1 cellular context compared by ENCODE assay signal in the genomic region with DNA sequence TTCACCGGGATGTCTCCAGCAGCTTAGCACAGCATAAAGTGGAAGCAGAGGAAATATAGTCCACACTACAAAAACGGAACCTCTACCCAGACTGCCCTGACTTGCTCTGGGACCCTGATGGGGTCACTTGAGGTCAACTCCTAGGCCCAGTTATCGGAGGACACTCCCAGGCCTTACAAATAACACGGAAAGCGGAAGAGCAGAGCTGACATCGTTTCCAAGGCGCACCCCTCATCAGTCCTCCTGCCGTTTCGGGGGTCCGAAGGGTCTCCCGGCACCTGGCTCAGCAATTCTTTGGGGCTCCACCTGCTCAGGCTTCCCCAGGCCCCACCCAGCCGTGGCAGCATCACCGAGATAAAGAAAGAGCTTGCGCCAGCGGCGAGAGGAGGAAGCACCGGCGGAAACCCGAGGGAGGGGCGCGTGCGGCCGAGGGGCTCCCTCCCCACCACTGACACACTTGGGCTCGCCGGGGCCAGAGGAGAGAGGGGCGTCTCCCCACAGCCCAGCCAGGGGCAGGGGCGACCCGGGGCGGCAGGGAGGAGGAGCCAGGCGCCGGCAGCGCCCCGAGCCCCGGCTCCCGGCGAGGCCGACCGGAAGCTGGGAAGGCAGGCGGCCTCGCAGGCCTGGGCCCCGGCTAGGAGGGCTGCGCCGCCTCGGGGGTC.
TF ChIP-seq lines count a peak whose summit lies in the region.

No MANE protein-coding gene starts in this region.

TF ChIP-seq in K562, 482 proteins besides CTCF, POLR2A, EP300 and RAD21 (continued from another document):
- TF ChIP-seq, protein P1, sequence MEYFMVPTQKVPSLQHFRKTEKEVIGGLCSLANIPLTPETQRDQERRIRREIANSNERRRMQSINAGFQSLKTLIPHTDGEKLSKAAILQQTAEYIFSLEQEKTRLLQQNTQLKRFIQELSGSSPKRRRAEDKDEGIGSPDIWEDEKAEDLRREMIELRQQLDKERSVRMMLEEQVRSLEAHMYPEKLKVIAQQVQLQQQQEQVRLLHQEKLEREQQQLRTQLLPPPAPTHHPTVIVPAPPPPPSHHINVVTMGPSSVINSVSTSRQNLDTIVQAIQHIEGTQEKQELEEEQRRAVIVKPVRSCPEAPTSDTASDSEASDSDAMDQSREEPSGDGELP (CRISPR knock-in tag; IDR thresholded peaks at IDR 0.05; ENCODE audit: borderline replicate concordance), result peak; percentile 69; the same call in 1 of the 2 replicates
- TF ChIP-seq HDAC2 (IDR thresholded peaks at IDR 0.05) (peak; percentile 64), RCOR1 (IDR thresholded peaks at IDR 0.05; ENCODE audit: borderline replicate concordance in 1 of 2, low read depth in 2 of 2, low read length in 2 of 2) (peak in 1 of 2 experiments; percentile 26; a peak in 1 of 4 replicates), CXXC5 (CRISPR knock-in tag; IDR thresholded peaks at IDR 0.05) (0 out of 2 replicates have a peak, but pooled peaks have one; percentile 8), HOXB6 (CRISPR knock-in tag; IDR thresholded peaks at IDR 0.05; ENCODE audit: borderline replicate concordance) (no peak), GABPB1 (CRISPR knock-in tag; IDR thresholded peaks at IDR 0.05) (0 out of 2 replicates have a peak, but pooled peaks have one; percentile 14), ZFX (CRISPR knock-in tag; IDR thresholded peaks at IDR 0.05) (peak; percentile 75), NR2C1 (IDR thresholded peaks at IDR 0.05) (no peak; the same call in 1 of the 2 replicates), NR2C1 (tag; IDR thresholded peaks at IDR 0.05) (peak; percentile 47; the same call in 1 of the 2 replicates), ZNF263 (CRISPR knock-in tag; IDR thresholded peaks at IDR 0.05; ENCODE audit: borderline replicate concordance) (peak; percentile 51; the same call in 1 of the 2 replicates), JUND (IDR thresholded peaks at IDR 0.05; ENCODE audit: borderline replicate concordance, low read depth, low read length) (peak; percentile 58; the same call in 1 of the 2 replicates), JUND (tag; IDR thresholded peaks at IDR 0.05; ENCODE audit: borderline replicate concordance, low read depth, low read length) (no peak), NR1H2 (CRISPR knock-in tag; IDR thresholded peaks at IDR 0.05) (peak; percentile 99), NR3C1 (CRISPR knock-in tag; IDR thresholded peaks at IDR 0.05) (peak; percentile 1; the same call in 1 of the 2 replicates), ARID1B (IDR thresholded peaks at IDR 0.05) (peak; percentile 53), SAP30 (IDR thresholded peaks at IDR 0.05; ENCODE audit: borderline replicate concordance, insufficient read depth, low read depth, low read length, poor library complexity, severe bottlenecking) (peak; percentile 51), SMAD4 (CRISPR knock-in tag; conservative IDR thresholded peaks at IDR 0.05) (peak; percentile 54), NRF1 (conservative IDR thresholded peaks at IDR 0.05 in 1 of 2, IDR thresholded peaks at IDR 0.05 in 1 of 2) (peak; percentile 58 to 69; a peak in 3 of 4 replicates), HNRNPUL1 (IDR thresholded peaks at IDR 0.05; ENCODE audit: low read length) (no peak), CEBPB (tag; IDR thresholded peaks at IDR 0.05) (0 out of 2 replicates have a peak, but pooled peaks have one; percentile 19), ZNF282 (CRISPR knock-in tag; IDR thresholded peaks at IDR 0.05) (no peak), ESRRA (IDR thresholded peaks at IDR 0.05; ENCODE audit: borderline replicate concordance, low read depth) (peak; percentile 64; the same call in 1 of the 2 replicates), ZNF316 (IDR thresholded peaks at IDR 0.05) (peak; percentile 32; the same call in 1 of the 2 replicates), POLR2AphosphoS5 (IDR thresholded peaks at IDR 0.05; ENCODE audit: control insufficient read depth, insufficient read depth, low read depth, low read length) (peak; percentile 21; the same call in 1 of the 2 replicates), ETV1 (tag; conservative IDR thresholded peaks at IDR 0.05; ENCODE audit: low read depth) (peak; percentile 32; the same call in 1 of the 2 replicates), SMARCA4 (IDR thresholded peaks at IDR 0.05) (peak; percentile 50), RB1 (IDR thresholded peaks at IDR 0.05; ENCODE audit: low read depth) (0 out of 2 replicates have a peak, but pooled peaks have one; percentile 9), CCNT2 (IDR thresholded peaks at IDR 0.05; ENCODE audit: borderline replicate concordance, extremely low read depth, insufficient read length, low read depth, low read length) (peak; percentile 21), GABPA (tag; conservative IDR thresholded peaks at IDR 0.05; ENCODE audit: low read depth) (peak; percentile 74), TEAD1 (CRISPR knock-in tag; IDR thresholded peaks at IDR 0.05) (peak in 1 of 2 experiments; percentile 41; a peak in 1 of 4 replicates), SPI1 (IDR thresholded peaks at IDR 0.05; ENCODE audit: borderline replicate concordance, low read depth, low read length) (peak; percentile 91), EP400 (IDR thresholded peaks at IDR 0.05) (peak; percentile 61), NONO (IDR thresholded peaks at IDR 0.05; ENCODE audit: low read depth in 2 of 2, low read length in 1 of 2) (0 out of 4 replicates have a peak, but pooled peaks of 1 of the 2 experiments have one; percentile 39), NR2C2 (CRISPR knock-in tag; IDR thresholded peaks at IDR 0.05) (no peak; the same call in 1 of the 2 replicates), NR2C2 (tag; IDR thresholded peaks at IDR 0.05) (peak; percentile 76), ZC3H8 (IDR thresholded peaks at IDR 0.05) (no peak)
- TF ChIP-seq, protein P2, sequence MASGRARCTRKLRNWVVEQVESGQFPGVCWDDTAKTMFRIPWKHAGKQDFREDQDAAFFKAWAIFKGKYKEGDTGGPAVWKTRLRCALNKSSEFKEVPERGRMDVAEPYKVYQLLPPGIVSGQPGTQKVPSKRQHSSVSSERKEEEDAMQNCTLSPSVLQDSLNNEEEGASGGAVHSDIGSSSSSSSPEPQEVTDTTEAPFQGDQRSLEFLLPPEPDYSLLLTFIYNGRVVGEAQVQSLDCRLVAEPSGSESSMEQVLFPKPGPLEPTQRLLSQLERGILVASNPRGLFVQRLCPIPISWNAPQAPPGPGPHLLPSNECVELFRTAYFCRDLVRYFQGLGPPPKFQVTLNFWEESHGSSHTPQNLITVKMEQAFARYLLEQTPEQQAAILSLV (tag; IDR thresholded peaks at IDR 0.05), result no peak
- TF ChIP-seq, protein P3, sequence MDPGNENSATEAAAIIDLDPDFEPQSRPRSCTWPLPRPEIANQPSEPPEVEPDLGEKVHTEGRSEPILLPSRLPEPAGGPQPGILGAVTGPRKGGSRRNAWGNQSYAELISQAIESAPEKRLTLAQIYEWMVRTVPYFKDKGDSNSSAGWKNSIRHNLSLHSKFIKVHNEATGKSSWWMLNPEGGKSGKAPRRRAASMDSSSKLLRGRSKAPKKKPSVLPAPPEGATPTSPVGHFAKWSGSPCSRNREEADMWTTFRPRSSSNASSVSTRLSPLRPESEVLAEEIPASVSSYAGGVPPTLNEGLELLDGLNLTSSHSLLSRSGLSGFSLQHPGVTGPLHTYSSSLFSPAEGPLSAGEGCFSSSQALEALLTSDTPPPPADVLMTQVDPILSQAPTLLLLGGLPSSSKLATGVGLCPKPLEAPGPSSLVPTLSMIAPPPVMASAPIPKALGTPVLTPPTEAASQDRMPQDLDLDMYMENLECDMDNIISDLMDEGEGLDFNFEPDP (CRISPR knock-in tag; IDR thresholded peaks at IDR 0.05), result no peak
- TF ChIP-seq, protein P4, sequence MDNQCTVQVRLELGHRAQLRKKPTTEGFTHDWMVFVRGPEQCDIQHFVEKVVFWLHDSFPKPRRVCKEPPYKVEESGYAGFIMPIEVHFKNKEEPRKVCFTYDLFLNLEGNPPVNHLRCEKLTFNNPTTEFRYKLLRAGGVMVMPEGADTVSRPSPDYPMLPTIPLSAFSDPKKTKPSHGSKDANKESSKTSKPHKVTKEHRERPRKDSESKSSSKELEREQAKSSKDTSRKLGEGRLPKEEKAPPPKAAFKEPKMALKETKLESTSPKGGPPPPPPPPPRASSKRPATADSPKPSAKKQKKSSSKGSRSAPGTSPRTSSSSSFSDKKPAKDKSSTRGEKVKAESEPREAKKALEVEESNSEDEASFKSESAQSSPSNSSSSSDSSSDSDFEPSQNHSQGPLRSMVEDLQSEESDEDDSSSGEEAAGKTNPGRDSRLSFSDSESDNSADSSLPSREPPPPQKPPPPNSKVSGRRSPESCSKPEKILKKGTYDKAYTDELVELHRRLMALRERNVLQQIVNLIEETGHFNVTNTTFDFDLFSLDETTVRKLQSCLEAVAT (IDR thresholded peaks at IDR 0.05), result peak in 1 of 2 experiments; percentile 50; a peak in 1 of 4 replicates
- TF ChIP-seq, protein P5, sequence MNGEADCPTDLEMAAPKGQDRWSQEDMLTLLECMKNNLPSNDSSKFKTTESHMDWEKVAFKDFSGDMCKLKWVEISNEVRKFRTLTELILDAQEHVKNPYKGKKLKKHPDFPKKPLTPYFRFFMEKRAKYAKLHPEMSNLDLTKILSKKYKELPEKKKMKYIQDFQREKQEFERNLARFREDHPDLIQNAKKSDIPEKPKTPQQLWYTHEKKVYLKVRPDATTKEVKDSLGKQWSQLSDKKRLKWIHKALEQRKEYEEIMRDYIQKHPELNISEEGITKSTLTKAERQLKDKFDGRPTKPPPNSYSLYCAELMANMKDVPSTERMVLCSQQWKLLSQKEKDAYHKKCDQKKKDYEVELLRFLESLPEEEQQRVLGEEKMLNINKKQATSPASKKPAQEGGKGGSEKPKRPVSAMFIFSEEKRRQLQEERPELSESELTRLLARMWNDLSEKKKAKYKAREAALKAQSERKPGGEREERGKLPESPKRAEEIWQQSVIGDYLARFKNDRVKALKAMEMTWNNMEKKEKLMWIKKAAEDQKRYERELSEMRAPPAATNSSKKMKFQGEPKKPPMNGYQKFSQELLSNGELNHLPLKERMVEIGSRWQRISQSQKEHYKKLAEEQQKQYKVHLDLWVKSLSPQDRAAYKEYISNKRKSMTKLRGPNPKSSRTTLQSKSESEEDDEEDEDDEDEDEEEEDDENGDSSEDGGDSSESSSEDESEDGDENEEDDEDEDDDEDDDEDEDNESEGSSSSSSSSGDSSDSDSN (IDR thresholded peaks at IDR 0.05; ENCODE audit: borderline replicate concordance in 1 of 2, low read depth in 2 of 2, low read length in 2 of 2), result 0 out of 4 replicates have a peak, but pooled peaks have one; percentile 20 to 36
- TF ChIP-seq, protein P6, sequence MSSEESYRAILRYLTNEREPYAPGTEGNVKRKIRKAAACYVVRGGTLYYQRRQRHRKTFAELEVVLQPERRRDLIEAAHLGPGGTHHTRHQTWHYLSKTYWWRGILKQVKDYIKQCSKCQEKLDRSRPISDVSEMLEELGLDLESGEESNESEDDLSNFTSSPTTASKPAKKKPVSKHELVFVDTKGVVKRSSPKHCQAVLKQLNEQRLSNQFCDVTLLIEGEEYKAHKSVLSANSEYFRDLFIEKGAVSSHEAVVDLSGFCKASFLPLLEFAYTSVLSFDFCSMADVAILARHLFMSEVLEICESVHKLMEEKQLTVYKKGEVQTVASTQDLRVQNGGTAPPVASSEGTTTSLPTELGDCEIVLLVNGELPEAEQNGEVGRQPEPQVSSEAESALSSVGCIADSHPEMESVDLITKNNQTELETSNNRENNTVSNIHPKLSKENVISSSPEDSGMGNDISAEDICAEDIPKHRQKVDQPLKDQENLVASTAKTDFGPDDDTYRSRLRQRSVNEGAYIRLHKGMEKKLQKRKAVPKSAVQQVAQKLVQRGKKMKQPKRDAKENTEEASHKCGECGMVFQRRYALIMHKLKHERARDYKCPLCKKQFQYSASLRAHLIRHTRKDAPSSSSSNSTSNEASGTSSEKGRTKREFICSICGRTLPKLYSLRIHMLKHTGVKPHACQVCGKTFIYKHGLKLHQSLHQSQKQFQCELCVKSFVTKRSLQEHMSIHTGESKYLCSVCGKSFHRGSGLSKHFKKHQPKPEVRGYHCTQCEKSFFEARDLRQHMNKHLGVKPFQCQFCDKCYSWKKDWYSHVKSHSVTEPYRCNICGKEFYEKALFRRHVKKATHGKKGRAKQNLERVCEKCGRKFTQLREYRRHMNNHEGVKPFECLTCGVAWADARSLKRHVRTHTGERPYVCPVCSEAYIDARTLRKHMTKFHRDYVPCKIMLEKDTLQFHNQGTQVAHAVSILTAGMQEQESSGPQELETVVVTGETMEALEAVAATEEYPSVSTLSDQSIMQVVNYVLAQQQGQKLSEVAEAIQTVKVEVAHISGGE (CRISPR knock-in tag; IDR thresholded peaks at IDR 0.05), result peak in 1 of 3 experiments; percentile 36; a peak in 1 of 6 replicates
- TF ChIP-seq, protein P7, sequence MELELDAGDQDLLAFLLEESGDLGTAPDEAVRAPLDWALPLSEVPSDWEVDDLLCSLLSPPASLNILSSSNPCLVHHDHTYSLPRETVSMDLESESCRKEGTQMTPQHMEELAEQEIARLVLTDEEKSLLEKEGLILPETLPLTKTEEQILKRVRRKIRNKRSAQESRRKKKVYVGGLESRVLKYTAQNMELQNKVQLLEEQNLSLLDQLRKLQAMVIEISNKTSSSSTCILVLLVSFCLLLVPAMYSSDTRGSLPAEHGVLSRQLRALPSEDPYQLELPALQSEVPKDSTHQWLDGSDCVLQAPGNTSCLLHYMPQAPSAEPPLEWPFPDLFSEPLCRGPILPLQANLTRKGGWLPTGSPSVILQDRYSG (tag; conservative IDR thresholded peaks at IDR 0.05; ENCODE audit: low read depth), result no peak
